8 cellular contexts compared by ENCODE assay signal in genomic region chr3:51967384-51968174, GRCh38. TPM values are rescaled to one million over a fixed set of nuclear protein-coding genes. Genes with fewer than 3 reads are reported as not detected.
DNase-seq lines count a peak whose midpoint lies in the region; ATAC-seq, FAIRE-seq and TF ChIP-seq lines count a peak whose summit lies in the region.

Gene PCBP4 (minus strand): TSS chr3:51967454. CDS start chr3:51961240, 6,214 bp downstream.

- H3K79me2 ChIP-seq in H9 (ENCODE audit: insufficient read depth, low read length) (no peaks in the 10 kb centered on the region), PC-9 (ENCODE audit: low read depth) (peaks cover 3% of the 10 kb centered on the region; the same call in 1 of the 2 replicates), astrocyte (ENCODE audit: insufficient read depth, low read length) (peaks cover 44% of the 10 kb centered on the region)

- ATAC-seq in right cardiac atrium = peak; percentile 56 to 70

- no peaks in the 10 kb centered on the region for H3K9me3 Mint-ChIP-seq in H9
- peaks cover 3% of the 10 kb centered on the region for H3K9me3 Mint-ChIP-seq in astrocyte (ENCODE audit: unreplicated experiment)

- H3K27me3 ChIP-seq in H9 (ENCODE audit: insufficient read depth, low read length) (no peaks in the 10 kb centered on the region), PC-9 (ENCODE audit: insufficient read depth, low read depth) (no peaks in the 10 kb centered on the region), astrocyte (ENCODE audit: insufficient read depth, low read length) (no peaks in the 10 kb centered on the region), right cardiac atrium (ENCODE audit: control insufficient read depth, insufficient read depth) (no peaks in the 10 kb centered on the region)

- H3K56ac ChIP-seq in H9 (ENCODE audit: insufficient read length, low read depth, low read length) = no peak within 1 kb of the TSS

- DNase-seq in G401 (ENCODE audit: low spot score) (peak; percentile 47), H9 (peak; percentile 72), PC-9 (peak in 1 of 2 experiments; percentile 62), astrocyte (ENCODE audit: low read depth) (no peak), right cardiac atrium (peak; percentile 86 to 93 (median 92)), pons (ENCODE audit: low spot score) (peak; percentile 74), NCI-H2196 (lab: John Stamatoyannopoulos, UW; ENCODE audit: unreplicated experiment) (no peak), NCI-H1436 (lab: John Stamatoyannopoulos, UW) (no peak)

- no peak for FAIRE-seq in astrocyte (lab: Jason Lieb, UNC)

- no peak within 1 kb of the TSS for H4K91ac ChIP-seq in H9 (ENCODE audit: insufficient read length, low read depth, low read length)

- peaks cover 28% of the 10 kb centered on the region for H3F3A ChIP-seq in PC-9 (ENCODE audit: insufficient read depth, low read depth)

- peak within 1 kb of the TSS; percentile 80 to 89 for H3K4me3 Mint-ChIP-seq in H9
- H3K4me3 Mint-ChIP-seq in astrocyte (ENCODE audit: unreplicated experiment) = peak within 1 kb of the TSS; percentile 90

- H3K14ac ChIP-seq in H9 (ENCODE audit: insufficient read depth, low read length) = peak within 1 kb of the TSS; percentile 90

- intact Hi-C loops in PC-9 (cut with micrococcal nuclease; ENCODE audit: unreplicated experiment) = no loop called here
- intact Hi-C loops in right cardiac atrium (cut with DNase I) = no loop called here

- H3K4me3 ChIP-seq in PC-9 (peak within 1 kb of the TSS; percentile 57; the same call in 1 of the 2 replicates), astrocyte (ENCODE audit: insufficient read depth, low read depth, low read length) (peak within 1 kb of the TSS; percentile 86), right cardiac atrium (ENCODE audit: low read length) (peak within 1 kb of the TSS; percentile 78)

- BruUV-seq in PC-9 (replicated peaks; lab: Mats Ljungman, UMichigan) = TSS peak; percentile 59

- H3K36me3 Mint-ChIP-seq in H9 (ENCODE audit: insufficient read depth in 1 of 3, low read depth in 3 of 3) = peaks cover 0 to 5% (median 2%) of the 10 kb centered on the region in 3 experiments; a peak in 4 of 7 replicates
- peaks cover 11% of the 10 kb centered on the region for H3K36me3 Mint-ChIP-seq in astrocyte (ENCODE audit: low read depth, unreplicated experiment)

- H4K8ac ChIP-seq in H9 (replicated peaks; ENCODE audit: insufficient read length, low read depth, low read length) = no peak within 1 kb of the TSS

- peak within 1 kb of the TSS; percentile 73; the same call in 1 of the 2 replicates for H3K4ac ChIP-seq in H9 (ENCODE audit: low read depth, low read length)

- no peak for TF ChIP-seq CTCF in H9 (conservative IDR thresholded peaks at IDR 0.05)
- TF ChIP-seq CTCF in PC-9 (conservative IDR thresholded peaks at IDR 0.05) = no peak
- TF ChIP-seq CTCF in astrocyte (IDR thresholded peaks at IDR 0.05; ENCODE audit: insufficient read depth, low read depth, low read length) = no peak

- peak within 1 kb of the TSS; percentile 67 for H3K4me2 ChIP-seq in H9 (ENCODE audit: insufficient read depth, insufficient read length, low read length)
- H3K4me2 ChIP-seq in PC-9 = peak within 1 kb of the TSS; percentile 88
- peak within 1 kb of the TSS; percentile 98 for H3K4me2 ChIP-seq in astrocyte (ENCODE audit: low read length)

- no CpG with 5 or more reads among the region's 91 CpGs for WGBS in H9 (ENCODE audit: extremely low coverage, insufficient read length, low lambda C conversion rate)
- WGBS in right cardiac atrium = under 1% methylated on average over 91 of the region's 91 CpGs

- H2BK20ac ChIP-seq in H9 (ENCODE audit: low read depth, low read length, poor library complexity, severe bottlenecking) = no peak within 1 kb of the TSS

- H3K27me3 Mint-ChIP-seq in H9 (ENCODE audit: low read depth) (peaks cover 33% of the 10 kb centered on the region), astrocyte (ENCODE audit: low read depth, unreplicated experiment) (no peaks in the 10 kb centered on the region)

- CTCF ChIA-PET in PC-9 (lab: Charles Lee) = interaction anchor here (0.6 kb wide), 2 partner anchors 310 to 379 kb away, joined by 3 to 7 read pairs; no protein-coding TSS in a partner anchor

- H3K36me3 ChIP-seq in PC-9 (ENCODE audit: low read depth) = no peaks in the 10 kb centered on the region
- no peaks in the 10 kb centered on the region for H3K36me3 ChIP-seq in astrocyte (ENCODE audit: insufficient read depth, low read length)

- no peaks in the 10 kb centered on the region for H3K9me3 ChIP-seq in H9 (ENCODE audit: control insufficient read depth, low read depth, low read length)
- H3K9me3 ChIP-seq in PC-9 (ENCODE audit: insufficient read depth, low read depth) = no peaks in the 10 kb centered on the region
- H3K9me3 ChIP-seq in astrocyte (ENCODE audit: insufficient read depth, low read depth, low read length) = no peaks in the 10 kb centered on the region
- H3K9me3 ChIP-seq in right cardiac atrium (ENCODE audit: control insufficient read depth, low read length) = no peaks in the 10 kb centered on the region

- no peak within 1 kb of the TSS for H2AK5ac ChIP-seq in H9 (ENCODE audit: insufficient read length, low read length)

- H2BK15ac ChIP-seq in H9 (ENCODE audit: low read depth, low read length) = no peak within 1 kb of the TSS

- H3K9ac ChIP-seq in H9 (ENCODE audit: extremely low read depth, insufficient read length, low read length) (peak within 1 kb of the TSS; percentile 71), astrocyte (ENCODE audit: low read length) (peak within 1 kb of the TSS; percentile 85)

- H3K23ac ChIP-seq in H9 (ENCODE audit: insufficient read length, low read depth, low read length) = no peak within 1 kb of the TSS

- H3K27ac ChIP-seq in H9 (ENCODE audit: insufficient read length, low read depth, low read length) = no peak within 1 kb of the TSS
- H3K27ac ChIP-seq in PC-9 = no peak within 1 kb of the TSS
- peak within 1 kb of the TSS; percentile 47 for H3K27ac ChIP-seq in astrocyte (ENCODE audit: low read depth, low read length)
- peak within 1 kb of the TSS; percentile 94 for H3K27ac ChIP-seq in right cardiac atrium (ENCODE audit: low read length)

- H2AFZ ChIP-seq in H9 (ENCODE audit: low read length) (no peak within 1 kb of the TSS), PC-9 (0 out of 2 replicates have a peak within 1 kb of the TSS, but pooled peaks have one; percentile 22), astrocyte (ENCODE audit: low read depth, low read length) (peak within 1 kb of the TSS; percentile 77)

- no peak within 1 kb of the TSS for H4K5ac ChIP-seq in H9 (ENCODE audit: insufficient read length, low read depth, low read length)

- H3K4me1 Mint-ChIP-seq in H9 (peaks cover 45 to 68% of the 10 kb centered on the region in 2 experiments), astrocyte (ENCODE audit: low read depth, unreplicated experiment) (peaks cover 14% of the 10 kb centered on the region)

- H3T11ph ChIP-seq in H9 (ENCODE audit: low read length) = no peak within 1 kb of the TSS

- in situ Hi-C loops in G401 (cut with HindIII; ENCODE audit: low sequenced_read_pairs) = no loop called here

- peak within 1 kb of the TSS; percentile 88 for H2BK12ac ChIP-seq in H9 (ENCODE audit: insufficient read length, low read depth, low read length)

- no peaks in the 10 kb centered on the region for H3K9me2 ChIP-seq in PC-9 (ENCODE audit: insufficient read depth)

- H2BK5ac ChIP-seq in H9 (ENCODE audit: insufficient read length, low read length) = no peak within 1 kb of the TSS

- H3K27ac Mint-ChIP-seq in H9 (peak within 1 kb of the TSS; percentile 70 to 98 (median 94); a peak in 6 of 7 replicates), astrocyte (ENCODE audit: unreplicated experiment) (no peak within 1 kb of the TSS)

- peak within 1 kb of the TSS; percentile 74 for H2BK120ac ChIP-seq in H9 (ENCODE audit: low read depth, low read length, poor library complexity, severe bottlenecking)

- POLR2A ChIA-PET in PC-9 (lab: Charles Lee; ENCODE audit: unreplicated experiment) = interaction anchor here (0.6 kb wide), 2 partner anchors 9 to 24 kb away, joined by 3 to 5 read pairs; no protein-coding TSS in a partner anchor

- H3K4me1 ChIP-seq in H9 (ENCODE audit: insufficient read depth, low read length) = peaks cover 11% of the 10 kb centered on the region; the same call in 1 of the 2 replicates
- H3K4me1 ChIP-seq in PC-9 (replicated peaks; ENCODE audit: insufficient read depth) = peaks cover 4% of the 10 kb centered on the region; the same call in 1 of the 2 replicates
- peaks cover 15% of the 10 kb centered on the region for H3K4me1 ChIP-seq in astrocyte (ENCODE audit: insufficient read depth, low read length)
- peaks cover 27% of the 10 kb centered on the region for H3K4me1 ChIP-seq in right cardiac atrium (ENCODE audit: control insufficient read depth, insufficient read depth, low read length)

- H3K79me1 ChIP-seq in H9 (ENCODE audit: insufficient read depth, low read depth, low read length, poor library complexity, severe bottlenecking) = no peaks in the 10 kb centered on the region

- H4K20me1 ChIP-seq in H9 (ENCODE audit: control insufficient read depth, insufficient read depth, insufficient read length) (no peaks in the 10 kb centered on the region), PC-9 (ENCODE audit: insufficient read depth) (no peaks in the 10 kb centered on the region), astrocyte (ENCODE audit: insufficient read depth, low read length) (peaks cover 48% of the 10 kb centered on the region)

- H3K23me2 ChIP-seq in H9 (ENCODE audit: insufficient read length, low read depth, low read length, poor library complexity, severe bottlenecking) = peaks cover 11% of the 10 kb centered on the region

- peak within 1 kb of the TSS; percentile 82 for H3K18ac ChIP-seq in H9 (ENCODE audit: insufficient read length, low read depth, low read length)

RNA-seq across cellular contexts. Expression of gene PCBP4, which starts in this region (rescaled TPM):
- 57.1 and 80.7 TPM in 2 replicates for total RNA-seq in G401 (2014; rRNA removed; shearing (Covaris generic))
- 20.9 and 24.6 TPM in 2 replicates for total RNA-seq in H9 (2021)
- total RNA-seq in PC-9 (2021) = 14.7 and 17.9 TPM in 2 replicates
- 95.4 and 102 TPM in 2 replicates for total RNA-seq in astrocyte
- 10 to 100 TPM; 62.2 to 81.7 (median 67.9) TPM for total RNA-seq in right cardiac atrium
- 88.1 TPM for polyA plus RNA-seq in right cardiac atrium

Comparison
In these comparisons a context has a peak if more than half of its experiments do, and no peak if none do; other contexts are left out.
1. DNase-seq: peak in G401 (single experiment), H9 (single experiment), right cardiac atrium (3 of 3) and pons (single experiment); none in astrocyte (single experiment), NCI-H2196 (single experiment) and NCI-H1436 (single experiment).
2. H3K27ac ChIP-seq: peak in astrocyte (single experiment) and right cardiac atrium (single experiment); none in H9 (single experiment) and PC-9 (single experiment).
3. Peak in every context shown above with its lines, with median percentiles within 50 percentile points of each other: H3K4me2 ChIP-seq and H3K4me3 ChIP-seq.